Comparison of ENCODE assay signal across 8 cellular contexts in genomic region chr2:185463481-185463880, GRCh38.
"Had no signal": no experiment of that assay in that cellular context is flagged by ENCODE, and none has a peak within 500 bp of the region (broad histone marks: within the 10 kb centered on the region; RNA-seq: fewer than 3 reads in every experiment).

No MANE protein-coding gene starts in this region.

- H3K27ac ChIP-seq: GM23248, HL-60 had no signal

- DNase-seq: GM23248, GOT3, H7, HFFc6, KG1 had no signal

- H3K36me3 ChIP-seq: HAP-1 had no signal

- H3K4me1 ChIP-seq: HAP-1 had no signal

- H3K4me3 ChIP-seq: GM23248, HAP-1 had no signal

- H3K9ac ChIP-seq: GM23248 had no signal

- ATAC-seq: HCT116 had no signal

- H3K9me3 ChIP-seq: HAP-1 had no signal

- H2AFZ ChIP-seq: GM23248 had no signal
